ENCODE assay signal across 1 cellular context in the genomic region with DNA sequence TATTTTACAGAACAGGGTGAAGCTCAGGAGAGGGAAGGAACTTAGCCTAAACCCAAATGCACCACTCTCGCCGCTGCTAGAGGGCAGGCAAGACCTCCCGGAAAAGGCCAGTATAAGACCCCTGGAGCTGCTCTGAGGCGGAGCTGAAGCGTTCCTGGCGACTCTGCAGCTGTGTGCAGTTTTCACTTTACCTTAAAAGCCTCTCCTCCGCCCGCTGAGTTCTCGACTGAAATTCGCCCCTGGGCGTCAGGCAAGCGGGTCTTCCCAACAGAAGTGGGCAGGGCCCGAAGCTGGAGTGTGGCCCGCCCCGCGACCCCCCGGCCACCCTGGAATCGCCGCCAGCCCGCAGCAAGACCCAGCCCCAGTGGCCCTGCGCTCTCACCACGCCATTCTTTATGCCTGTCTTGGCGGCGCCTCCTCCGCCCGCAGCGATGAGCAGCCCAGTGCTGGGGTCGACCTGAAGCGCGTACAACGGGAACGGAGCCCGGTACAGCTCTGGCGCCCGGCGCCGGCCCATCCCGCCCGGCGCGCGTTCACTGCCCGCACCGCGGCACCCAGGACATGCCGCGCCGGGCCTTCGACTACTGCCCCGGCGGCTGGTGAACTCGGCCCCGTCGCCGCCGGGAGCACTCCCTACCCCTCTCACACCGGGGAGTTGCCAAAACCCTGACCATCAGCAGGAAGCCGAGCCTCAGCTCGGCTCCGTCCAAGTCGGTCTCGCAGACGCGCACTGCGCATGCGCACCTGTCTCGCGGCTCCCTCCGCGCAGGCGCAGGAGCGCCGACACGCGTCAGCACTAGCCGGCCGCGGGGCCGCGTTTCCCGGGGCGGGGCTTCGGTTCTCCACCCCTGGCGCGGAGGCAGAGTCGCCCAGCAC.
TF ChIP-seq lines count a peak whose summit lies in the region.

A gene with protein sequence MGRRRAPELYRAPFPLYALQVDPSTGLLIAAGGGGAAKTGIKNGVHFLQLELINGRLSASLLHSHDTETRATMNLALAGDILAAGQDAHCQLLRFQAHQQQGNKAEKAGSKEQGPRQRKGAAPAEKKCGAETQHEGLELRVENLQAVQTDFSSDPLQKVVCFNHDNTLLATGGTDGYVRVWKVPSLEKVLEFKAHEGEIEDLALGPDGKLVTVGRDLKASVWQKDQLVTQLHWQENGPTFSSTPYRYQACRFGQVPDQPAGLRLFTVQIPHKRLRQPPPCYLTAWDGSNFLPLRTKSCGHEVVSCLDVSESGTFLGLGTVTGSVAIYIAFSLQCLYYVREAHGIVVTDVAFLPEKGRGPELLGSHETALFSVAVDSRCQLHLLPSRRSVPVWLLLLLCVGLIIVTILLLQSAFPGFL (minus strand): TSS at position 732 of the 876 bp plus-strand sequence. CDS start 215 bp downstream, at position 517.

TF ChIP-seq in HepG2, 621 proteins besides CTCF, POLR2A, EP300 and RAD21 (continued from another document and continues in another):
- peak; percentile 67; the same call in 1 of the 2 replicates for TF ChIP-seq ZNF569 (CRISPR knock-in tag; IDR thresholded peaks at IDR 0.05; ENCODE audit: borderline replicate concordance)
- no peak for TF ChIP-seq ZNF382 (CRISPR knock-in tag; IDR thresholded peaks at IDR 0.05; ENCODE audit: borderline replicate concordance)
- TF ChIP-seq MEIS1 (CRISPR knock-in tag; IDR thresholded peaks at IDR 0.05; ENCODE audit: borderline replicate concordance) = peak; percentile 89; the same call in 1 of the 2 replicates
- TF ChIP-seq, protein P1, sequence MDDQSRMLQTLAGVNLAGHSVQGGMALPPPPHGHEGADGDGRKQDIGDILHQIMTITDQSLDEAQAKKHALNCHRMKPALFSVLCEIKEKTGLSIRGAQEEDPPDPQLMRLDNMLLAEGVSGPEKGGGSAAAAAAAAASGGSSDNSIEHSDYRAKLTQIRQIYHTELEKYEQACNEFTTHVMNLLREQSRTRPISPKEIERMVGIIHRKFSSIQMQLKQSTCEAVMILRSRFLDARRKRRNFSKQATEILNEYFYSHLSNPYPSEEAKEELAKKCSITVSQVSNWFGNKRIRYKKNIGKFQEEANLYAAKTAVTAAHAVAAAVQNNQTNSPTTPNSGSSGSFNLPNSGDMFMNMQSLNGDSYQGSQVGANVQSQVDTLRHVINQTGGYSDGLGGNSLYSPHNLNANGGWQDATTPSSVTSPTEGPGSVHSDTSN (CRISPR knock-in tag; IDR thresholded peaks at IDR 0.05; ENCODE audit: borderline replicate concordance) = no peak
- TF ChIP-seq, protein P2, sequence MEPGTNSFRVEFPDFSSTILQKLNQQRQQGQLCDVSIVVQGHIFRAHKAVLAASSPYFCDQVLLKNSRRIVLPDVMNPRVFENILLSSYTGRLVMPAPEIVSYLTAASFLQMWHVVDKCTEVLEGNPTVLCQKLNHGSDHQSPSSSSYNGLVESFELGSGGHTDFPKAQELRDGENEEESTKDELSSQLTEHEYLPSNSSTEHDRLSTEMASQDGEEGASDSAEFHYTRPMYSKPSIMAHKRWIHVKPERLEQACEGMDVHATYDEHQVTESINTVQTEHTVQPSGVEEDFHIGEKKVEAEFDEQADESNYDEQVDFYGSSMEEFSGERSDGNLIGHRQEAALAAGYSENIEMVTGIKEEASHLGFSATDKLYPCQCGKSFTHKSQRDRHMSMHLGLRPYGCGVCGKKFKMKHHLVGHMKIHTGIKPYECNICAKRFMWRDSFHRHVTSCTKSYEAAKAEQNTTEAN (CRISPR knock-in tag; conservative IDR thresholded peaks at IDR 0.05) = 0 out of 2 replicates have a peak, but pooled peaks have one; percentile 31
- no peak for TF ChIP-seq ZNF446 (CRISPR knock-in tag; IDR thresholded peaks at IDR 0.05)
- TF ChIP-seq, protein P3, sequence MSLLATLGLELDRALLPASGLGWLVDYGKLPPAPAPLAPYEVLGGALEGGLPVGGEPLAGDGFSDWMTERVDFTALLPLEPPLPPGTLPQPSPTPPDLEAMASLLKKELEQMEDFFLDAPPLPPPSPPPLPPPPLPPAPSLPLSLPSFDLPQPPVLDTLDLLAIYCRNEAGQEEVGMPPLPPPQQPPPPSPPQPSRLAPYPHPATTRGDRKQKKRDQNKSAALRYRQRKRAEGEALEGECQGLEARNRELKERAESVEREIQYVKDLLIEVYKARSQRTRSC (CRISPR knock-in tag; IDR thresholded peaks at IDR 0.05; ENCODE audit: low read depth) = peak; percentile 43; the same call in 1 of the 2 replicates
- TF ChIP-seq, protein P4, sequence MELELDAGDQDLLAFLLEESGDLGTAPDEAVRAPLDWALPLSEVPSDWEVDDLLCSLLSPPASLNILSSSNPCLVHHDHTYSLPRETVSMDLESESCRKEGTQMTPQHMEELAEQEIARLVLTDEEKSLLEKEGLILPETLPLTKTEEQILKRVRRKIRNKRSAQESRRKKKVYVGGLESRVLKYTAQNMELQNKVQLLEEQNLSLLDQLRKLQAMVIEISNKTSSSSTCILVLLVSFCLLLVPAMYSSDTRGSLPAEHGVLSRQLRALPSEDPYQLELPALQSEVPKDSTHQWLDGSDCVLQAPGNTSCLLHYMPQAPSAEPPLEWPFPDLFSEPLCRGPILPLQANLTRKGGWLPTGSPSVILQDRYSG (CRISPR knock-in tag; IDR thresholded peaks at IDR 0.05) = peak; percentile 66; the same call in 1 of the 2 replicates
- TF ChIP-seq ZNF230 (CRISPR knock-in tag; IDR thresholded peaks at IDR 0.05) = peak; percentile 76; the same call in 1 of the 2 replicates
- TF ChIP-seq GATAD1 (CRISPR knock-in tag; IDR thresholded peaks at IDR 0.05) = peak; percentile 84
- TF ChIP-seq ZNF546 (CRISPR knock-in tag; conservative IDR thresholded peaks at IDR 0.05) = peak; percentile 92
- no peak for TF ChIP-seq HDAC6 (IDR thresholded peaks at IDR 0.05; ENCODE audit: low read depth, low read length)
- peak; percentile 93 for TF ChIP-seq POLR2G (IDR thresholded peaks at IDR 0.05; ENCODE audit: low read depth, low read length)
- TF ChIP-seq, protein P5, sequence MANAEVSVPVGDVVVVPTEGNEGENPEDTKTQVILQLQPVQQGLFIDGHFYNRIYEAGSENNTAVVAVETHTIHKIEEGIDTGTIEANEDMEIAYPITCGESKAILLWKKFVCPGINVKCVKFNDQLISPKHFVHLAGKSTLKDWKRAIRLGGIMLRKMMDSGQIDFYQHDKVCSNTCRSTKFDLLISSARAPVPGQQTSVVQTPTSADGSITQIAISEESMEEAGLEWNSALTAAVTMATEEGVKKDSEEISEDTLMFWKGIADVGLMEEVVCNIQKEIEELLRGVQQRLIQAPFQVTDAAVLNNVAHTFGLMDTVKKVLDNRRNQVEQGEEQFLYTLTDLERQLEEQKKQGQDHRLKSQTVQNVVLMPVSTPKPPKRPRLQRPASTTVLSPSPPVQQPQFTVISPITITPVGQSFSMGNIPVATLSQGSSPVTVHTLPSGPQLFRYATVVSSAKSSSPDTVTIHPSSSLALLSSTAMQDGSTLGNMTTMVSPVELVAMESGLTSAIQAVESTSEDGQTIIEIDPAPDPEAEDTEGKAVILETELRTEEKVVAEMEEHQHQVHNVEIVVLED (CRISPR knock-in tag; IDR thresholded peaks at IDR 0.05; ENCODE audit: borderline replicate concordance) = peak; percentile 82; the same call in 1 of the 2 replicates
- no peak for TF ChIP-seq NCOA2 (CRISPR knock-in tag; IDR thresholded peaks at IDR 0.05)
- peak; percentile 42; the same call in 1 of the 2 replicates for TF ChIP-seq ERF (CRISPR knock-in tag; IDR thresholded peaks at IDR 0.05)
- 0 out of 2 replicates have a peak, but pooled peaks have one; percentile 35 for TF ChIP-seq HOXD1 (CRISPR knock-in tag; IDR thresholded peaks at IDR 0.05)
- TF ChIP-seq RAD51 (IDR thresholded peaks at IDR 0.05; ENCODE audit: borderline replicate concordance) = no peak
- TF ChIP-seq PCBP1 (IDR thresholded peaks at IDR 0.05; ENCODE audit: borderline replicate concordance, low read depth, low read length) = no peak
- no peak for TF ChIP-seq ZNF432 (CRISPR knock-in tag; IDR thresholded peaks at IDR 0.05; ENCODE audit: borderline replicate concordance)
- TF ChIP-seq MXI1 (IDR thresholded peaks at IDR 0.05; ENCODE audit: borderline replicate concordance, low read depth, low read length) = peak; percentile 71; the same call in 1 of the 3 replicates
- TF ChIP-seq ZNF547 (CRISPR knock-in tag; IDR thresholded peaks at IDR 0.05) = no peak; the same call in 1 of the 2 replicates
- TF ChIP-seq ZNF724P (CRISPR knock-in tag; IDR thresholded peaks at IDR 0.05; ENCODE audit: borderline replicate concordance) = no peak
- TF ChIP-seq, protein P6, sequence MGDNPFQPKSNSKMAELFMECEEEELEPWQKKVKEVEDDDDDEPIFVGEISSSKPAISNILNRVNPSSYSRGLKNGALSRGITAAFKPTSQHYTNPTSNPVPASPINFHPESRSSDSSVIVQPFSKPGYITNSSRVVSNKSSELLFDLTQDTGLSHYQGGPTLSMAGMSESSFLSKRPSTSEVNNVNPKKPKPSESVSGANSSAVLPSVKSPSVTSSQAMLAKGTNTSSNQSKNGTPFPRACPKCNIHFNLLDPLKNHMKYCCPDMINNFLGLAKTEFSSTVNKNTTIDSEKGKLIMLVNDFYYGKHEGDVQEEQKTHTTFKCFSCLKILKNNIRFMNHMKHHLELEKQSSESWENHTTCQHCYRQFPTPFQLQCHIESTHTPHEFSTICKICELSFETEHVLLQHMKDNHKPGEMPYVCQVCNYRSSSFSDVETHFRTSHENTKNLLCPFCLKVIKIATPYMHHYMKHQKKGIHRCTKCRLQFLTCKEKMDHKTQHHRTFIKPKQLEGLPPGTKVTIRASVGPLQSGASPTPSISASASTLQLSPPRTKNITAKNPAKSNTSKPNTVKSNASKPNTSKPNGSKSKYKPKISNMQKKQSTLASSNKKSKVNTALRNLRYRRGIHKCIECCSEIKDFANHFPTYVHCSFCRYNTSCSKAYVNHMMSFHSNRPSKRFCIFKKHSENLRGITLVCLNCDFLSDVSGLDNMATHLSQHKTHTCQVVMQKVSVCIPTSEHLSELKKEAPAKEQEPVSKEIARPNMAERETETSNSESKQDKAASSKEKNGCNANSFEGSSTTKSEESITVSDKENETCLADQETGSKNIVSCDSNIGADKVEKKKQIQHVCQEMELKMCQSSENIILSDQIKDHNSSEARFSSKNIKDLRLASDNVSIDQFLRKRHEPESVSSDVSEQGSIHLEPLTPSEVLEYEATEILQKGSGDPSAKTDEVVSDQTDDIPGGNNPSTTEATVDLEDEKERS (CRISPR knock-in tag; IDR thresholded peaks at IDR 0.05) = 0 out of 2 replicates have a peak, but pooled peaks have one; percentile 59
- TF ChIP-seq, protein P7, sequence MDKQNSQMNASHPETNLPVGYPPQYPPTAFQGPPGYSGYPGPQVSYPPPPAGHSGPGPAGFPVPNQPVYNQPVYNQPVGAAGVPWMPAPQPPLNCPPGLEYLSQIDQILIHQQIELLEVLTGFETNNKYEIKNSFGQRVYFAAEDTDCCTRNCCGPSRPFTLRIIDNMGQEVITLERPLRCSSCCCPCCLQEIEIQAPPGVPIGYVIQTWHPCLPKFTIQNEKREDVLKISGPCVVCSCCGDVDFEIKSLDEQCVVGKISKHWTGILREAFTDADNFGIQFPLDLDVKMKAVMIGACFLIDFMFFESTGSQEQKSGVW (CRISPR knock-in tag; IDR thresholded peaks at IDR 0.05; ENCODE audit: borderline replicate concordance) = no peak
- TF ChIP-seq POGZ (CRISPR knock-in tag; IDR thresholded peaks at IDR 0.05) = peak; percentile 83
- peak; percentile 48 for TF ChIP-seq ELF3 (CRISPR knock-in tag; IDR thresholded peaks at IDR 0.05)
- TF ChIP-seq RBM39 (IDR thresholded peaks at IDR 0.05; ENCODE audit: low read depth, low read length, poor library complexity, severe bottlenecking) = peak; percentile 35
- TF ChIP-seq, protein P8, sequence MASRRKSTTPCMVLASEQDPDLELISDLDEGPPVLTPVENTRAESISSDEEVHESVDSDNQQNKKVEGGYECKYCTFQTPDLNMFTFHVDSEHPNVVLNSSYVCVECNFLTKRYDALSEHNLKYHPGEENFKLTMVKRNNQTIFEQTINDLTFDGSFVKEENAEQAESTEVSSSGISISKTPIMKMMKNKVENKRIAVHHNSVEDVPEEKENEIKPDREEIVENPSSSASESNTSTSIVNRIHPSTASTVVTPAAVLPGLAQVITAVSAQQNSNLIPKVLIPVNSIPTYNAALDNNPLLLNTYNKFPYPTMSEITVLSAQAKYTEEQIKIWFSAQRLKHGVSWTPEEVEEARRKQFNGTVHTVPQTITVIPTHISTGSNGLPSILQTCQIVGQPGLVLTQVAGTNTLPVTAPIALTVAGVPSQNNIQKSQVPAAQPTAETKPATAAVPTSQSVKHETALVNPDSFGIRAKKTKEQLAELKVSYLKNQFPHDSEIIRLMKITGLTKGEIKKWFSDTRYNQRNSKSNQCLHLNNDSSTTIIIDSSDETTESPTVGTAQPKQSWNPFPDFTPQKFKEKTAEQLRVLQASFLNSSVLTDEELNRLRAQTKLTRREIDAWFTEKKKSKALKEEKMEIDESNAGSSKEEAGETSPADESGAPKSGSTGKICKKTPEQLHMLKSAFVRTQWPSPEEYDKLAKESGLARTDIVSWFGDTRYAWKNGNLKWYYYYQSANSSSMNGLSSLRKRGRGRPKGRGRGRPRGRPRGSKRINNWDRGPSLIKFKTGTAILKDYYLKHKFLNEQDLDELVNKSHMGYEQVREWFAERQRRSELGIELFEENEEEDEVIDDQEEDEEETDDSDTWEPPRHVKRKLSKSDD (CRISPR knock-in tag; IDR thresholded peaks at IDR 0.05; ENCODE audit: low read depth) = peak; percentile 90
- TF ChIP-seq HES4 (CRISPR knock-in tag; IDR thresholded peaks at IDR 0.05; ENCODE audit: borderline replicate concordance) = peak; percentile 52; the same call in 1 of the 2 replicates
- TF ChIP-seq, protein P9, sequence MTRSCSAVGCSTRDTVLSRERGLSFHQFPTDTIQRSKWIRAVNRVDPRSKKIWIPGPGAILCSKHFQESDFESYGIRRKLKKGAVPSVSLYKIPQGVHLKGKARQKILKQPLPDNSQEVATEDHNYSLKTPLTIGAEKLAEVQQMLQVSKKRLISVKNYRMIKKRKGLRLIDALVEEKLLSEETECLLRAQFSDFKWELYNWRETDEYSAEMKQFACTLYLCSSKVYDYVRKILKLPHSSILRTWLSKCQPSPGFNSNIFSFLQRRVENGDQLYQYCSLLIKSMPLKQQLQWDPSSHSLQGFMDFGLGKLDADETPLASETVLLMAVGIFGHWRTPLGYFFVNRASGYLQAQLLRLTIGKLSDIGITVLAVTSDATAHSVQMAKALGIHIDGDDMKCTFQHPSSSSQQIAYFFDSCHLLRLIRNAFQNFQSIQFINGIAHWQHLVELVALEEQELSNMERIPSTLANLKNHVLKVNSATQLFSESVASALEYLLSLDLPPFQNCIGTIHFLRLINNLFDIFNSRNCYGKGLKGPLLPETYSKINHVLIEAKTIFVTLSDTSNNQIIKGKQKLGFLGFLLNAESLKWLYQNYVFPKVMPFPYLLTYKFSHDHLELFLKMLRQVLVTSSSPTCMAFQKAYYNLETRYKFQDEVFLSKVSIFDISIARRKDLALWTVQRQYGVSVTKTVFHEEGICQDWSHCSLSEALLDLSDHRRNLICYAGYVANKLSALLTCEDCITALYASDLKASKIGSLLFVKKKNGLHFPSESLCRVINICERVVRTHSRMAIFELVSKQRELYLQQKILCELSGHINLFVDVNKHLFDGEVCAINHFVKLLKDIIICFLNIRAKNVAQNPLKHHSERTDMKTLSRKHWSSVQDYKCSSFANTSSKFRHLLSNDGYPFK (CRISPR knock-in tag; IDR thresholded peaks at IDR 0.05; ENCODE audit: borderline replicate concordance) = peak; percentile 70; the same call in 1 of the 2 replicates
- peak; percentile 55 for TF ChIP-seq IKZF4 (CRISPR knock-in tag; IDR thresholded peaks at IDR 0.05; ENCODE audit: borderline replicate concordance, low read depth, not compliant biosample characterization)
- 0 out of 2 replicates have a peak, but pooled peaks have one; percentile 58 for TF ChIP-seq SNAPC2 (CRISPR knock-in tag; IDR thresholded peaks at IDR 0.05)
- TF ChIP-seq ATF7-NPFF (CRISPR knock-in tag; IDR thresholded peaks at IDR 0.05; ENCODE audit: low read depth) = peak; percentile 94
- 0 out of 2 replicates have a peak, but pooled peaks have one; percentile 66 for TF ChIP-seq ZNF713 (CRISPR knock-in tag; IDR thresholded peaks at IDR 0.05)
- TF ChIP-seq TBX2 (CRISPR knock-in tag; IDR thresholded peaks at IDR 0.05; ENCODE audit: borderline replicate concordance) = 0 out of 2 replicates have a peak, but pooled peaks have one; percentile 36
- TF ChIP-seq NR2C2 (CRISPR knock-in tag; IDR thresholded peaks at IDR 0.05; ENCODE audit: borderline replicate concordance) = peak; percentile 81; the same call in 1 of the 2 replicates
